In the genomic region with DNA sequence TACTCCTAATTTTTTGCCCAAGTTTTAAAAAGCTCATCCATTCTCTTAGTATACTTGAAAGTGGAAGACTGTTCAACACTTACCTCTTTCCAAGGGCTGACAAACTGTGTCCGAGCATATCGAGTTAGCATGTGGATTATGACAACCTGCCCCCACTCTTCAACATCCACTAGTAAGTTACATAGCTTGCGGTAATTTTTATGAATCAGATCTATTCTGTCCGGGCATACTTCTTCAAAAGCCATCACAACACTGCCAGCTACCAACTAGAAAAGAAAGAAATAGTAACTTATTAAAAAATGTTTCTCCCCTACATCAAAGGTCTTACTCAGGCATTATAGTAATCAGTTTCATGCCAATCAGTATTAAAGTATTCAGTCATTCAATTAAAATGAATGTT, we compare ENCODE assay signal across 32 cellular contexts.
"Had no signal": no experiment of that assay in that cellular context is flagged by ENCODE, and none has a peak within 500 bp of the region (broad histone marks: within the 10 kb centered on the region; RNA-seq: fewer than 3 reads in every experiment).

No MANE protein-coding gene starts in this region.

- H3K9me3 Mint-ChIP-seq: activated CD4-positive, alpha-beta memory T cell treated with anti-CD3 and anti-CD28 coated beads, Interleukin-2, amount 10 ng/mL, durations not matched to agents 7 days and 5 days; activated naive CD8-positive, alpha-beta T cell treated with anti-CD3 and anti-CD28 coated beads for 36 hours; activated T-helper 17 cell treated with anti-CD3 and anti-CD28 coated beads, Interleukin-2, amount 50 U/mL, for 72 hours; central memory CD8-positive, alpha-beta T cell had no signal

- H3K4me1 Mint-ChIP-seq: activated CD8-positive, alpha-beta memory T cell treated with anti-CD3 and anti-CD28 coated beads, Interleukin-2, amount 10 ng/mL, durations not matched to agents 7 days and 5 days had no signal

- ATAC-seq: activated CD8-positive, alpha-beta memory T cell treated with anti-CD3 and anti-CD28 coated beads, Interleukin-2, amount 10 ng/mL, durations not matched to agents 7 days and 5 days; activated T-helper 17 cell treated with anti-CD3 and anti-CD28 coated beads, Interleukin-2, amount 50 U/mL, for 72 hours; Panc1 had no signal

- H3K4me3 ChIP-seq: cardiac muscle cell, MG63 had no signal

- H3K36me3 ChIP-seq: brain microvascular endothelial cell, cardiac muscle cell, MG63 had no signal

- H3K27me3 Mint-ChIP-seq: activated CD4-positive, alpha-beta memory T cell treated with anti-CD3 and anti-CD28 coated beads, Interleukin-2, amount 10 ng/mL, durations not matched to agents 7 days and 5 days; activated CD8-positive, alpha-beta memory T cell treated with anti-CD3 and anti-CD28 coated beads, Interleukin-2, amount 10 ng/mL, durations not matched to agents 7 days and 5 days; activated naive CD8-positive, alpha-beta T cell treated with anti-CD3 and anti-CD28 coated beads for 36 hours; activated T-helper 17 cell treated with anti-CD3 and anti-CD28 coated beads, Interleukin-2, amount 50 U/mL, for 72 hours; central memory CD8-positive, alpha-beta T cell had no signal

- H3K4me3 Mint-ChIP-seq: activated CD4-positive, alpha-beta memory T cell treated with anti-CD3 and anti-CD28 coated beads, Interleukin-2, amount 10 ng/mL, durations not matched to agents 7 days and 5 days; activated CD8-positive, alpha-beta memory T cell treated with anti-CD3 and anti-CD28 coated beads, Interleukin-2, amount 10 ng/mL, durations not matched to agents 7 days and 5 days; activated naive CD8-positive, alpha-beta T cell treated with anti-CD3 and anti-CD28 coated beads for 36 hours; activated T-helper 17 cell treated with anti-CD3 and anti-CD28 coated beads, Interleukin-2, amount 50 U/mL, for 72 hours; central memory CD8-positive, alpha-beta T cell had no signal

- DNase-seq: activated CD4-positive, alpha-beta memory T cell treated with anti-CD3 and anti-CD28 coated beads, Interleukin-2, amount 10 ng/mL, durations not matched to agents 7 days and 5 days; activated CD4-positive, alpha-beta T cell treated with anti-CD3 and anti-CD28 coated beads for 1 hour; activated CD4-positive, alpha-beta T cell treated with anti-CD3 and anti-CD28 coated beads for 48 hours; activated CD4-positive, CD25-positive, alpha-beta regulatory T cell; activated CD8-positive, alpha-beta memory T cell treated with anti-CD3 and anti-CD28 coated beads for 24 hours; activated CD8-positive, alpha-beta memory T cell treated with anti-CD3 and anti-CD28 coated beads, Interleukin-2, amount 10 ng/mL, durations not matched to agents 7 days and 5 days; activated CD8-positive, alpha-beta memory T cell treated with anti-CD3 and anti-CD28 coated beads, Interleukin-2, amount 50 U/mL, for 48 hours; activated effector memory CD4-positive, alpha-beta T cell treated with anti-CD3 and anti-CD28 coated beads, Interleukin-2, amount 50 U/mL, for 16 hours; activated naive CD4-positive, alpha-beta T cell; activated naive CD4-positive, alpha-beta T cell treated with anti-CD3 and anti-CD28 coated beads, Interleukin-2, amount 50 U/mL, for 16 hours; activated naive CD8-positive, alpha-beta T cell treated with anti-CD3 and anti-CD28 coated beads for 36 hours; activated T-cell treated with anti-CD3 and anti-CD28 coated beads, Interleukin-2, amount 50 U/mL, for 48 hours; amniotic stem cell; aorta; brain microvascular endothelial cell; Karpas-422; MG63; NCI-H1092; NCI-H1436 treated with DMSO at 0.1 percent for 48 hours; NCI-H1694 treated with DMSO at 0.1 percent for 48 hours; NCI-H2029; NCI-H345; NCI-H524 treated with DMSO at 0.1 percent for 48 hours; RPMI8226; SHP77 treated with DMSO at 0.1 percent for 48 hours; SW 1271; T1000; WERI-Rb-1 had no signal

- H3K27ac Mint-ChIP-seq: activated CD4-positive, alpha-beta memory T cell treated with anti-CD3 and anti-CD28 coated beads, Interleukin-2, amount 10 ng/mL, durations not matched to agents 7 days and 5 days; activated CD8-positive, alpha-beta memory T cell treated with anti-CD3 and anti-CD28 coated beads, Interleukin-2, amount 10 ng/mL, durations not matched to agents 7 days and 5 days; activated naive CD8-positive, alpha-beta T cell treated with anti-CD3 and anti-CD28 coated beads for 36 hours; activated T-helper 17 cell treated with anti-CD3 and anti-CD28 coated beads, Interleukin-2, amount 50 U/mL, for 72 hours had no signal

- H3K27me3 ChIP-seq: brain microvascular endothelial cell, cardiac muscle cell, MG63 had no signal

- H3K9me3 ChIP-seq: MG63 had no signal
